8 cellular contexts compared by ENCODE assay signal in genomic region chr20:57718490-57719009, GRCh38. TPM values are rescaled to one million over a fixed set of nuclear protein-coding genes. Genes with fewer than 3 reads are reported as not detected.
DNase-seq lines count a peak whose midpoint lies in the region; ATAC-seq and TF ChIP-seq lines count a peak whose summit lies in the region.

No MANE protein-coding gene starts in this region.

- no peaks in the 10 kb centered on the region for H3K9me3 ChIP-seq in lower lobe of right lung

- POLR2A ChIA-PET in BJ (lab: Charles Lee) = no interaction called here

- peaks cover 21% of the 10 kb centered on the region for H3K4me1 ChIP-seq in lower lobe of right lung

- peak overlapping the region; percentile 31; the same call in 1 of the 2 replicates for H3K4me3 ChIP-seq in BJ (ENCODE audit: low read depth, low read length)
- peak overlapping the region; percentile 47 for H3K4me3 ChIP-seq in lower lobe of right lung

- H3K27me3 ChIP-seq in BJ (ENCODE audit: control insufficient read depth, insufficient read depth, low read length) (peaks cover 3% of the 10 kb centered on the region), lower lobe of right lung (ENCODE audit: low read depth) (no peaks in the 10 kb centered on the region)

- CTCF ChIA-PET in BJ (lab: Yijun Ruan, JAX) = interaction anchor here (1.3 kb wide), 1 partner anchor 17 kb away, joined by 3 read pairs; no protein-coding TSS in a partner anchor

- peak; percentile 93 for ATAC-seq in GM19395 (IDR thresholded peaks at IDR 0.05; ENCODE audit: unreplicated experiment)
- ATAC-seq in HG03469 (IDR thresholded peaks at IDR 0.05; ENCODE audit: unreplicated experiment) = peak; percentile 88
- ATAC-seq in lower lobe of right lung = peak; percentile 96 to 97

- H3K36me3 ChIP-seq in BJ (ENCODE audit: control insufficient read depth, insufficient read depth, low read length) (no peaks in the 10 kb centered on the region), lower lobe of right lung (no peaks in the 10 kb centered on the region)

- no peak for TF ChIP-seq CTCF in BJ (IDR thresholded peaks at IDR 0.05; ENCODE audit: insufficient read depth, low read depth, low read length)
- TF ChIP-seq CTCF in lower lobe of right lung (IDR thresholded peaks at IDR 0.05) = no peak

- intact Hi-C loops in lower lobe of right lung (cut with DNase I) = no loop called here

- H3K27ac ChIP-seq in lower lobe of right lung = no peak overlapping the region

- DNase-seq in BJ (ENCODE audit: low read depth) (peak; percentile 86), NCI-H748 (lab: John Stamatoyannopoulos, UW; ENCODE audit: unreplicated experiment) (peak; percentile 95), lower lobe of right lung (peak; percentile 97)
- peak; percentile 94 for DNase-seq in activated CD8-positive, alpha-beta memory T cell treated with anti-CD3 and anti-CD28 coated beads for 24 hours
- DNase-seq in effector CD4-positive, alpha-beta T cell = peak; percentile 86
- peak; percentile 83 to 92 for DNase-seq in stimulated activated CD4-positive, alpha-beta T cell treated with anti-CD3 and anti-CD28 coated beads, Interleukin-4, amount 100 ng/mL, for 48 hours (ENCODE audit: low read depth in 2 of 2)

RNA-seq across cellular contexts. Expression of gene PMEPA1, which starts 8.7 kb away (rescaled TPM):
- polyA plus RNA-seq in BJ (2011; rRNA removed) = 3.1 and 5.0 TPM in 2 replicates
- polyA minus RNA-seq in BJ (2011; rRNA and poly(A)+ RNA removed) = 2.7 and 3.6 TPM in 2 replicates
- 26.9 TPM for total RNA-seq in lower lobe of right lung
